Comparison of ENCODE assay signal across 14 cellular contexts in the genomic region with DNA sequence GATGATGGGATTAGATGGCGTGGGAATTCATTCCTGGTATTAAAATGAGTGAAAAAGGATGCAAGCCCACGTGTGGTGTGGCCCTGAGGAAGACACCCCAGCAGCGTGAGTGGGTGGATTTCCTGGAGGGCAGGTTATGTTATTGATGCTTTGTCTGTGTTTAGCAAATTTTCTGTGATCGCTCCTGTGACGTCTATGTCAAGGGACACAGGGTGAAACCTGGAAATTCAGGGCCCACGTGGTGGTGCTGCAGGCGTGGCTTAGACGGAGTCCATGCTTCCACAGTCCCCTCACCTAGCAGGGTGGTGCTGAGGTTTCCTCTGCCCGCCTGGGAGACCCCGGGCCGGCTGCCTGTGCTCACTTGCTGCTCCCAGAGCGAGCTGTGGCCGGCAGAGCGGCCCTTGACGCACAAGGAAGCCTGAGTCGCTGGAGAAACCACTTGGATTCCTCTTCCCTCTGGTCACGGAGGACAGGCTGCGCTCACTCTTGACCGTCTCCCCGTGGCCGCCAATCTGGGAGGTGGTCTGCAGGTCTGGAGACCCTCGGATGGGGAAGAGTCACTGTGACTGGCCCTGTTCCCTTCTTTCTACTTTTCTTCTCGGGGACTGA. TPM values are rescaled to one million over a fixed set of nuclear protein-coding genes. Genes with fewer than 3 reads are reported as not detected.
DNase-seq lines count a peak whose midpoint lies in the region; TF ChIP-seq lines count a peak whose summit lies in the region.
"Had no signal": no experiment of that assay in that cellular context is flagged by ENCODE, and none has a peak within 500 bp of the region (broad histone marks: within the 10 kb centered on the region; RNA-seq: fewer than 3 reads in every experiment).

No MANE protein-coding gene starts in this region.

- H3K27ac ChIP-seq in dorsolateral prefrontal cortex = peak overlapping the region in 47 of 59 donors; percentile 26 to 91 (median 74)
- H3K27ac ChIP-seq in neuronal stem cell (replicated peaks; ENCODE audit: low read length) = no peak overlapping the region
- H3K27ac ChIP-seq in vagina = peak overlapping the region; percentile 87

- no peak for TF ChIP-seq CTCF in dorsolateral prefrontal cortex (IDR thresholded peaks at IDR 0.05 in 54 of 56, conservative IDR thresholded peaks at IDR 0.05 in 2 of 56; ENCODE audit: low read depth in 1 of 56, partially characterized antibody in 56 of 56)
- no peak for TF ChIP-seq CTCF in vagina (IDR thresholded peaks at IDR 0.05)
- TF ChIP-seq CTCF in foreskin fibroblast (IDR thresholded peaks at IDR 0.05; ENCODE audit: low read depth, low read length) = no peak

- intact Hi-C loops in dorsolateral prefrontal cortex (cut with DNase I) (no loop called here), vagina (cut with DNase I) (no loop called here)

- no peak overlapping the region for H3K23ac ChIP-seq in neuronal stem cell (ENCODE audit: low read depth, low read length, poor library complexity)

- no peaks in the 10 kb centered on the region for H3K9me3 ChIP-seq in neuronal stem cell (replicated peaks in 1 of 2; ENCODE audit: control insufficient read depth in 2 of 2, insufficient read depth in 1 of 2, low read depth in 1 of 2, low read length in 2 of 2)
- no peaks in the 10 kb centered on the region for H3K9me3 ChIP-seq in vagina
- H3K9me3 ChIP-seq: Peyer's patch had no signal

- peak; percentile 34 for DNase-seq in stimulated activated CD4-positive, alpha-beta T cell treated with anti-CD3 and anti-CD28 coated beads, Interleukin-15, amount 100 ng/mL, for 24 hours
- no peak for DNase-seq in stimulated activated CD4-positive, alpha-beta T cell treated with anti-CD3 and anti-CD28 coated beads, Interleukin-2, amount 100 ng/mL, for 48 hours
- DNase-seq in dorsolateral prefrontal cortex (no peak), neuronal stem cell (ENCODE audit: low spot score) (no peak), vagina (ENCODE audit: extremely low spot score in 2 of 2) (no peak), NCI-H1417 treated with DMSO at 0.1 percent for 48 hours (lab: John Stamatoyannopoulos, UW) (no peak), foreskin fibroblast (no peak)
- DNase-seq: activated CD8-positive, alpha-beta memory T cell treated with anti-CD3 and anti-CD28 coated beads, Interleukin-2, amount 50 U/mL, for 4 hours; DMS 273 treated with DMSO at 0.1 percent for 48 hours; effector CD8-positive, alpha-beta T cell; NCI-H1092; NCI-H2171 treated with DMSO at 0.1 percent for 48 hours; NCI-H774; Peyer's patch had no signal

- no peak overlapping the region for H3K14ac ChIP-seq in neuronal stem cell (ENCODE audit: low read length)

- H3K4ac ChIP-seq in neuronal stem cell (ENCODE audit: low read length) = no peak overlapping the region

- H2AFZ ChIP-seq in neuronal stem cell (ENCODE audit: low read length) = no peak overlapping the region

- H3K36me3 ChIP-seq in neuronal stem cell (replicated peaks in 1 of 2; ENCODE audit: control insufficient read depth in 2 of 2, insufficient read depth in 2 of 2, low read length in 2 of 2) = peaks cover 10 to 72% of the 10 kb centered on the region in 2 donors
- peaks cover 0 to 6% of the 10 kb centered on the region in 2 donors for H3K36me3 ChIP-seq in vagina
- H3K36me3 ChIP-seq: Peyer's patch had no signal

- no peak overlapping the region for H2BK5ac ChIP-seq in neuronal stem cell (ENCODE audit: low read length)

- no peak for TF ChIP-seq POLR2A in vagina (IDR thresholded peaks at IDR 0.05)

- H3K27me3 ChIP-seq in dorsolateral prefrontal cortex (no peaks in the 10 kb centered on the region), neuronal stem cell (ENCODE audit: control insufficient read depth in 3 of 3, insufficient read depth in 3 of 3, low read depth in 1 of 3, low read length in 3 of 3) (no peaks in the 10 kb centered on the region), vagina (no peaks in the 10 kb centered on the region)
- H3K27me3 ChIP-seq: Peyer's patch had no signal

- H2BK15ac ChIP-seq in neuronal stem cell (ENCODE audit: low read length) = no peak overlapping the region

- H3K79me1 ChIP-seq in neuronal stem cell (ENCODE audit: low read depth, low read length) = peaks cover 8% of the 10 kb centered on the region

- peak overlapping the region in 6 of 59 donors; percentile 3 to 26 (median 7) for H3K4me3 ChIP-seq in dorsolateral prefrontal cortex
- H3K4me3 ChIP-seq in neuronal stem cell (ENCODE audit: low read length in 2 of 2) = no peak overlapping the region
- no peak overlapping the region for H3K4me3 ChIP-seq in vagina
- H3K4me3 ChIP-seq in foreskin fibroblast (ENCODE audit: low read depth in 1 of 2, low read length in 2 of 2) = no peak overlapping the region
- H3K4me3 ChIP-seq: Peyer's patch had no signal

- H3K9ac ChIP-seq in neuronal stem cell (ENCODE audit: low read depth, low read length, poor library complexity) = no peak overlapping the region

- no CpG with 5 or more reads among the region's 23 CpGs for WGBS in neuronal stem cell (ENCODE audit: extremely low coverage in 2 of 2, insufficient read length in 2 of 2, insufficient replicate concordance in 1 of 2), 2 donors

- no peak overlapping the region for H2BK12ac ChIP-seq in neuronal stem cell (ENCODE audit: low read length)

- H4K91ac ChIP-seq in neuronal stem cell (ENCODE audit: low read depth, low read length, poor library complexity) = no peak overlapping the region

- no peak overlapping the region for H4K8ac ChIP-seq in neuronal stem cell (ENCODE audit: low read depth, low read length)

- no peak overlapping the region for H2AK5ac ChIP-seq in neuronal stem cell (ENCODE audit: low read depth, low read length)

- peaks cover 0 to 4% of the 10 kb centered on the region in 2 donors for H3K4me1 ChIP-seq in neuronal stem cell (ENCODE audit: control insufficient read depth in 2 of 2, insufficient read depth in 1 of 2, low read depth in 1 of 2, low read length in 2 of 2)
- H3K4me1 ChIP-seq in vagina = peaks cover 50% of the 10 kb centered on the region

- peak overlapping the region; percentile 48 for H3K18ac ChIP-seq in neuronal stem cell (ENCODE audit: low read length)

- no peak overlapping the region for H2BK120ac ChIP-seq in neuronal stem cell (ENCODE audit: low read depth, low read length)

- no peak overlapping the region for H3K4me2 ChIP-seq in neuronal stem cell (ENCODE audit: insufficient read depth, low read length, poor library complexity, severe bottlenecking)

RNA-seq across cellular contexts. Expression of gene BAIAP2, which starts 23.4 kb away (rescaled TPM):
- total RNA-seq in dorsolateral prefrontal cortex = 100 to 1,000 TPM; 104 to 353 (median 235) TPM
- polyA plus RNA-seq in neuronal stem cell (2013, experiment 1 of 2) = 30.9 TPM
- 31.6 TPM for polyA plus RNA-seq in neuronal stem cell (2013, experiment 2 of 2)
- total RNA-seq in vagina = 113 TPM
